ENCODE assay signal across 15 cellular contexts in the genomic region with DNA sequence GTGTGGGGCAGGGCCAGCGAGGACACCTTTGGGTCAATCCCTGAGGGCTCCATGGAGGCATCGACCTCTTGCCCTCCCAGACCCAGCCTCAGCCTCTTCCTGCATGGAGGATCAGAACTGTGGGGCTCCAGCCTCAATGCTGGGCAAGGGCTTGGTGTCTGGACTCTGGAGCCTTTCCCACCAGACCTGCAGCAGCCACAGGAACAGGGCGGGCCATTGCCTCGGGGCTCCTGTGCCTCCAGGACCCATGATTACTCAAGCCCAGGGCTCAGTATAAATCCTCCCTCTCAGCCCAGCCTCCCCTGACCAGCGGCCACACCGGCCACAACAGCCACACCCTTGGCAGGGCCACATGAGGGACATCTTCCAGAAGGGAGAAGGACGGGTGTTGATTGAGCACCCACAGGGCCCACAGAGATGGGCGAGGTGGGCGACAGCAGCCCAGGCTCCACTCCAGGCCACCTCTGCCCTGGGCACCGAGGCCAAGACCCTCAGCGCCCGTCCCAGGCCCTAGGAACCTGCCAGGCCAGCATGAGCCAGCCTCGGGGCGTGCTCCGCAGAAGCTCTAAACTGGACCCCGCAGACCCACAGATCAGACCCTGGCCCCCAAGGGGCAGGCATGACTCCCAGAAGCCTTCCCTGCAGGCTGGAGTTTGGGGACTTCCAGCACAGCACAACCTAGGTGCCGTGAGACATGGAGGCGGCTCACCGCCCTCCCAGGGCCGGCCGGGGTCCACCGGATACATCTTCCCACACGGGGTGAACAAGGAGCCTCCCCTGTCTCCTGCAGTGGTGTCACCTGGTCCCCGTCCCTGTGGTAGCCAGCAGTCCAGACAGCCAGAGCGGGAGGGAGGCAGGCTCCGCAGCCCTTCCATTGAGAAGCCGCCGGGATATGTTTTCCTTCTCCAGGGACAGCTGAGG. TPM values are rescaled to one million over a fixed set of nuclear protein-coding genes. Genes with fewer than 3 reads are reported as not detected.
DNase-seq lines count a peak whose midpoint lies in the region; ATAC-seq, FAIRE-seq and TF ChIP-seq lines count a peak whose summit lies in the region.
"Had no signal": no experiment of that assay in that cellular context is flagged by ENCODE, and none has a peak within 500 bp of the region (broad histone marks: within the 10 kb centered on the region; RNA-seq: fewer than 3 reads in every experiment).

No MANE protein-coding gene starts in this region.

- peaks cover 37% of the 10 kb centered on the region for H4K20me1 ChIP-seq in keratinocyte (ENCODE audit: control insufficient read depth, extremely low read depth, insufficient read depth, low read length)

- peaks cover 3% of the 10 kb centered on the region for H3K9me1 ChIP-seq in keratinocyte (ENCODE audit: control insufficient read depth, extremely low read depth, insufficient read depth, low read length)

- no peaks in the 10 kb centered on the region for H3K36me3 Mint-ChIP-seq in stimulated activated effector memory CD8-positive, alpha-beta T cell treated with anti-CD3 and anti-CD28 coated beads, Interleukin-12 subunit alpha, Interleukin-12 subunit beta, amount 100 ng/mL, for 72 hours

- peaks cover 0 to 1% of the 10 kb centered on the region in 2 experiments for H3K36me3 ChIP-seq in keratinocyte (ENCODE audit: control insufficient read depth in 2 of 2, extremely low read depth in 1 of 2, insufficient read depth in 2 of 2, low read length in 2 of 2)
- H3K36me3 ChIP-seq: MG63, neutrophil, upper lobe of left lung had no signal

- FAIRE-seq in keratinocyte (lab: Jason Lieb, UNC): peak; percentile 32
- FAIRE-seq: endometrium had no signal

- peaks cover 5% of the 10 kb centered on the region for H3K4me1 ChIP-seq in keratinocyte (ENCODE audit: control insufficient read depth, extremely low read depth, insufficient read depth, low read length)

- H3K27ac Mint-ChIP-seq in stimulated activated effector memory CD8-positive, alpha-beta T cell treated with anti-CD3 and anti-CD28 coated beads, Interleukin-12 subunit alpha, Interleukin-12 subunit beta, amount 100 ng/mL, for 72 hours: no peak overlapping the region

- no peak overlapping the region for H3K4me3 ChIP-seq in keratinocyte (ENCODE audit: control insufficient read depth in 2 of 3, extremely low read depth in 1 of 3, insufficient read depth in 2 of 3, low read depth in 1 of 3, low read length in 3 of 3)
- H3K4me3 ChIP-seq: MG63, upper lobe of left lung had no signal

- dilution Hi-C loops in keratinocyte (cut with MboI; ENCODE audit: extremely low pct_ligation_motif_present, low sequenced_read_pairs): no loop called here

- H3K4me1 Mint-ChIP-seq in stimulated activated effector memory CD8-positive, alpha-beta T cell treated with anti-CD3 and anti-CD28 coated beads, Interleukin-12 subunit alpha, Interleukin-12 subunit beta, amount 100 ng/mL, for 72 hours: peaks cover 63% of the 10 kb centered on the region

- DNase-seq in NCI-H748 (lab: John Stamatoyannopoulos, UW; ENCODE audit: unreplicated experiment): peak; percentile 13
- DNase-seq in NCI-H748 treated with DMSO at 0.1 percent for 48 hours (lab: John Stamatoyannopoulos, UW): no peak
- peak; percentile 18 for DNase-seq in OCI-M1 (lab: John Stamatoyannopoulos, UW)
- DNase-seq in keratinocyte (ENCODE audit: low read depth, low spot score): no peak
- no peak for DNase-seq in substantia nigra (lab: John Stamatoyannopoulos, UW)
- no peak for DNase-seq in RKO (ENCODE audit: low spot score)
- no peak for DNase-seq in stimulated activated effector memory CD8-positive, alpha-beta T cell treated with anti-CD3 and anti-CD28 coated beads, Interleukin-12 subunit alpha, Interleukin-12 subunit beta, amount 100 ng/mL, for 72 hours (ENCODE audit: low spot score in 2 of 2)
- DNase-seq in activated CD4-positive, alpha-beta T cell treated with anti-CD3 and anti-CD28 coated beads, Interleukin-2, amount 50 U/mL, for 1 hour: no peak
- DNase-seq: activated effector memory CD4-positive, alpha-beta T cell treated with Interleukin-2 at 50 U/mL for 16 hours; MG63; NCI-H524 treated with DMSO at 0.1 percent for 48 hours had no signal

- H3K9ac ChIP-seq in keratinocyte (ENCODE audit: control insufficient read depth, extremely low read depth, insufficient read depth, low read length): no peak overlapping the region

- no peak for ATAC-seq in stimulated activated effector memory CD8-positive, alpha-beta T cell treated with anti-CD3 and anti-CD28 coated beads, Interleukin-12 subunit alpha, Interleukin-12 subunit beta, amount 100 ng/mL, for 72 hours
- ATAC-seq: left lobe of liver had no signal

- H3K4me3 Mint-ChIP-seq in stimulated activated effector memory CD8-positive, alpha-beta T cell treated with anti-CD3 and anti-CD28 coated beads, Interleukin-12 subunit alpha, Interleukin-12 subunit beta, amount 100 ng/mL, for 72 hours: no peak overlapping the region

- no peaks in the 10 kb centered on the region for H3K27me3 ChIP-seq in keratinocyte (ENCODE audit: control insufficient read depth, extremely low read depth, insufficient read depth, low read length)
- H3K27me3 ChIP-seq: MG63, upper lobe of left lung had no signal

- no peak for TF ChIP-seq CTCF in keratinocyte (optimal IDR thresholded peaks at IDR 0.05 in 1 of 3, IDR thresholded peaks at IDR 0.05 in 1 of 3, conservative IDR thresholded peaks at IDR 0.05 in 1 of 3; ENCODE audit: extremely low read depth in 1 of 3, insufficient read depth in 2 of 3, low read length in 3 of 3)

- H3K9me3 Mint-ChIP-seq in stimulated activated effector memory CD8-positive, alpha-beta T cell treated with anti-CD3 and anti-CD28 coated beads, Interleukin-12 subunit alpha, Interleukin-12 subunit beta, amount 100 ng/mL, for 72 hours: no peaks in the 10 kb centered on the region

- no peak overlapping the region for H2AFZ ChIP-seq in keratinocyte (ENCODE audit: control insufficient read depth, low read length)

- H3K9me3 ChIP-seq in keratinocyte (ENCODE audit: control insufficient read depth, low read depth, low read length): no peaks in the 10 kb centered on the region
- H3K9me3 ChIP-seq: MG63, neutrophil, upper lobe of left lung had no signal

- H3K27ac ChIP-seq in keratinocyte (ENCODE audit: control insufficient read depth, insufficient read depth, low read length) (no peak overlapping the region), substantia nigra (ENCODE audit: low read depth, low read length, poor library complexity, severe bottlenecking) (peak overlapping the region; percentile 35)
- H3K27ac ChIP-seq: neutrophil had no signal

- H3K79me2 ChIP-seq in keratinocyte (ENCODE audit: control insufficient read depth, insufficient read depth, low read length): peaks cover 83% of the 10 kb centered on the region

- no peak overlapping the region for H3K4me2 ChIP-seq in keratinocyte (ENCODE audit: control insufficient read depth, extremely low read depth, insufficient read depth, low read depth, low read length)

RNA-seq across cellular contexts. Expression of a gene that starts 25.1 kb away (rescaled TPM):
- polyA plus RNA-seq in keratinocyte: 4.7 to 10.3 TPM (median 5.0 TPM) in 3 replicates
- polyA plus RNA-seq in keratinocyte (2011; ENCODE audit: low read depth): 31.0 TPM
- 6.5 and 20.0 TPM in 2 replicates for polyA plus RNA-seq in keratinocyte (2011; cell fraction: cytosol; rRNA removed)
- polyA plus RNA-seq in keratinocyte (2011; cell fraction: nucleus; rRNA removed): 43.3 and 69.5 TPM in 2 replicates
- polyA plus RNA-seq in keratinocyte (2012; ENCODE audit: low replicate concordance): 35.3 and 75.7 TPM in 2 replicates
- polyA minus RNA-seq in keratinocyte: 19.3 to 59.5 TPM (median 23.6 TPM) in 3 replicates
- polyA minus RNA-seq in keratinocyte (2011; cell fraction: cytosol; rRNA and poly(A)+ RNA removed): 40.7 TPM
- polyA minus RNA-seq in keratinocyte (2011; cell fraction: nucleus; rRNA and poly(A)+ RNA removed): 50.3 and 64.5 TPM in 2 replicates

Comparison
In these comparisons a context has a peak if more than half of its experiments do, and no peak if none do; other contexts are left out.
1. DNase-seq: peak in NCI-H748 (single experiment) and OCI-M1 (single experiment); none in NCI-H748 treated with DMSO at 0.1 percent for 48 hours (single experiment), keratinocyte (single experiment), substantia nigra (0 of 49), RKO (single experiment), stimulated activated effector memory CD8-positive, alpha-beta T cell treated with anti-CD3 and anti-CD28 coated beads, Interleukin-12 subunit alpha, Interleukin-12 subunit beta, amount 100 ng/mL, for 72 hours (0 of 2) and activated CD4-positive, alpha-beta T cell treated with anti-CD3 and anti-CD28 coated beads, Interleukin-2, amount 50 U/mL, for 1 hour (single experiment).